8 cellular contexts compared by ENCODE assay signal in genomic region chr1:40316595-40317393, GRCh38. TPM values are rescaled to one million over a fixed set of nuclear protein-coding genes. Genes with fewer than 3 reads are reported as not detected.
DNase-seq lines count a peak whose midpoint lies in the region; ATAC-seq and TF ChIP-seq lines count a peak whose summit lies in the region.

COL9A2 (minus strand) TSS chr1:40317286; CDS start chr1:40317197, 89 bp downstream.

- no peaks in the 10 kb centered on the region for H3K9me3 ChIP-seq in Peyer's patch
- no peaks in the 10 kb centered on the region for H3K9me3 ChIP-seq in ovary
- H3K9me3 ChIP-seq in upper lobe of left lung: no peaks in the 10 kb centered on the region

- WGBS in ovary, 3 donors: 1 to 2% (median 1%) methylated on average over 57 to 84 of the region's 84 CpGs
- 0 to 2% methylated on average over 5 to 7 of the region's 84 CpGs for WGBS in upper lobe of left lung, 2 donors

- H3K4me1 ChIP-seq in Peyer's patch (peaks cover 0 to 26% (median 19%) of the 10 kb centered on the region in 4 donors), ovary (ENCODE audit: insufficient read depth) (peaks cover 6% of the 10 kb centered on the region), upper lobe of left lung (peaks cover 18 to 35% (median 28%) of the 10 kb centered on the region in 4 donors)

- no peaks in the 10 kb centered on the region for H3K36me3 ChIP-seq in Peyer's patch
- no peaks in the 10 kb centered on the region for H3K36me3 ChIP-seq in ovary
- no peaks in the 10 kb centered on the region for H3K36me3 ChIP-seq in upper lobe of left lung

- peak within 1 kb of the TSS; percentile 38 to 56 (median 50) for H3K4me3 ChIP-seq in Peyer's patch
- H3K4me3 ChIP-seq in ovary: peak within 1 kb of the TSS; percentile 31
- H3K4me3 ChIP-seq in upper lobe of left lung: peak within 1 kb of the TSS in 3 of 4 donors; percentile 42 to 54 (median 46)

- H3K27me3 ChIP-seq in Peyer's patch (peaks cover 0 to 18% of the 10 kb centered on the region in 2 donors), ovary (peaks cover 4% of the 10 kb centered on the region), upper lobe of left lung (peaks cover 2 to 22% (median 15%) of the 10 kb centered on the region in 4 donors)

- intact Hi-C loops in Right ventricle myocardium superior (cut with DNase I): no loop called here
- intact Hi-C loops in ovary (cut with DNase I): loop anchor here in 3 of 4 donors (10.0 kb wide), 2 partner anchors 162 to 172 kb away; no protein-coding TSS in a partner anchor

- TF ChIP-seq POLR2A in Peyer's patch (IDR thresholded peaks at IDR 0.05) (no peak), ovary (IDR thresholded peaks at IDR 0.05) (no peak), upper lobe of left lung (IDR thresholded peaks at IDR 0.05) (no peak)

- TF ChIP-seq EP300 in ovary (IDR thresholded peaks at IDR 0.05) (no peak), upper lobe of left lung (IDR thresholded peaks at IDR 0.05) (no peak)

- H3K27ac ChIP-seq in Peyer's patch (peak within 1 kb of the TSS in 1 of 4 donors; percentile 74), ovary (no peak within 1 kb of the TSS), upper lobe of left lung (no peak within 1 kb of the TSS)

- peak; percentile 32 for ATAC-seq in GM21381 (IDR thresholded peaks at IDR 0.05; ENCODE audit: unreplicated experiment)
- ATAC-seq in Right ventricle myocardium superior (ENCODE audit: poor library complexity): peak; percentile 26
- ATAC-seq in upper lobe of left lung (ENCODE audit: low FRiP score in 2 of 2): peak; percentile 19 to 55
- no peak for ATAC-seq in HG02885 (IDR thresholded peaks at IDR 0.05; ENCODE audit: poor library complexity, unreplicated experiment)

- peak in 2 of 3 donors; percentile 78 to 88 for DNase-seq in Peyer's patch
- DNase-seq in activated gamma-delta T cell treated with anti-CD3 and anti-CD28 coated beads, Interleukin-2, amount 50 U/mL, for 16 hours (ENCODE audit: low read depth): peak; percentile 47
- DNase-seq in Right ventricle myocardium superior: peak; percentile 53
- no peak for DNase-seq in ovary
- peak in 1 of 2 donors; percentile 90 for DNase-seq in upper lobe of left lung
- DNase-seq in HK-2 (ENCODE audit: unreplicated experiment): no peak

- TF ChIP-seq CTCF in Peyer's patch (IDR thresholded peaks at IDR 0.05): no peak
- no peak for TF ChIP-seq CTCF in ovary (IDR thresholded peaks at IDR 0.05)
- TF ChIP-seq CTCF in upper lobe of left lung (IDR thresholded peaks at IDR 0.05): no peak

RNA-seq across cellular contexts. Expression of gene COL9A2, which starts in this region (rescaled TPM):
- total RNA-seq in Peyer's patch (10 to 100 TPM in 1 of 4 donors, 1 to 10 TPM in 3; 2.1 to 11.6 (median 6.3) TPM), Right ventricle myocardium superior (0.24 TPM), ovary (1 to 10 TPM in 4 of 7 donors, under 1 TPM in 3; 0.30 to 5.7 (median 1.7) TPM), upper lobe of left lung (10 to 100 TPM in 1 of 6 donors, 1 to 10 TPM in 5; 4.2 to 30.4 (median 5.2) TPM)
- polyA plus RNA-seq in ovary: 1 to 10 TPM; 1.2 to 2.2 TPM

Comparison
In these comparisons a context has a peak if more than half of its experiments do, and no peak if none do; other contexts are left out.
1. Peak in DNase-seq and ATAC-seq in Right ventricle myocardium superior; RNA of the gene not detected or under 1 TPM.
2. DNase-seq: peak in Peyer's patch (2 of 3) and activated gamma-delta T cell treated with anti-CD3 and anti-CD28 coated beads, Interleukin-2, amount 50 U/mL, for 16 hours (single experiment); none in ovary (0 of 5) and HK-2 (single experiment).
3. Peak in every context shown above with its lines, with median percentiles within 50 percentile points of each other: H3K4me3 ChIP-seq.